21 cellular contexts compared by ENCODE assay signal in the genomic region with DNA sequence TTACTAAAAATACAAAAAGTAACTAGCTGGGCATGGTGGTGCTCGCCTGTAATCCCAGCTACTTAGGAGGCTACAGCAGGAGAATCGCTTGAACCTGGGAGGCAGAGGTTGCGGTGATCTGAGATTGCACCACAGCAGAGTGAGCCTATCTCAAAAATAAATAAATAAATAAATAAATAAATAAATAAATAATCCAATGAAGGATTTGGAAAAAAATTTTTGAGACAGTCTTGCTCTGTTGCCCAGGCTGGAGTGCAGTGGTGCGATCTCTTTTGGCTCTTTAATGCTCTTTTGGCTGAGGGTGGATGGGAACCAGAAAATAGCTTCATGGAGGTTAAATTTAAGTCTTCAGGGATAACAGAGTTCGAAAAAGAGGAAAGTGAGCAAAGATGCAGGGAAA.
"Had no signal": no experiment of that assay in that cellular context is flagged by ENCODE, and none has a peak within 500 bp of the region (broad histone marks: within the 10 kb centered on the region; RNA-seq: fewer than 3 reads in every experiment).

No MANE protein-coding gene starts in this region.

- DNase-seq: activated effector memory CD4-positive, alpha-beta T cell treated with Interleukin-2 at 50 U/mL for 16 hours; activated naive CD4-positive, alpha-beta T cell treated with anti-CD3 and anti-CD28 coated beads, Interleukin-2, amount 50 U/mL, for 16 hours; activated T-cell treated with anti-CD3 and anti-CD28 coated beads, Interleukin-2, amount 50 U/mL, for 48 hours; adrenal gland; colonic mucosa; dorsolateral prefrontal cortex; left lung; naive thymus-derived CD8-positive, alpha-beta T cell; ovary; psoas muscle; right cardiac atrium; stimulated activated CD4-positive, alpha-beta T cell treated with anti-CD3 and anti-CD28 coated beads, Interleukin-12 subunit alpha, Interleukin-12 subunit beta, amount 100 ng/mL, for 4 hours; stimulated activated CD4-positive, alpha-beta T cell treated with anti-CD3 and anti-CD28 coated beads, Interleukin-4, amount 100 ng/mL, for 4 hours; stimulated activated naive CD8-positive, alpha-beta T cell treated with anti-CD3 and anti-CD28 coated beads, Interleukin-15, Interleukin-2, amounts not matched to agents 100 U/mL and 50 U/mL, for 24 hours; thyroid gland; upper lobe of right lung had no signal

- H3K9me3 Mint-ChIP-seq: central memory CD8-positive, alpha-beta T cell; mesothelial cell of epicardium; naive thymus-derived CD8-positive, alpha-beta T cell had no signal

- H3K4me3 Mint-ChIP-seq: central memory CD8-positive, alpha-beta T cell; mesothelial cell of epicardium; naive thymus-derived CD8-positive, alpha-beta T cell had no signal

- H3K27ac ChIP-seq: adrenal gland, colonic mucosa, left lung, neutrophil, ovary, psoas muscle, thyroid gland, upper lobe of right lung had no signal

- H3K27me3 ChIP-seq: adrenal gland, ascending aorta, colonic mucosa, dorsolateral prefrontal cortex, left lung, neutrophil, ovary, thyroid gland, upper lobe of right lung had no signal

- H3K27me3 Mint-ChIP-seq: central memory CD8-positive, alpha-beta T cell; naive thymus-derived CD8-positive, alpha-beta T cell had no signal

- H3K4me1 Mint-ChIP-seq: central memory CD8-positive, alpha-beta T cell had no signal

- ATAC-seq: left lung; naive thymus-derived CD8-positive, alpha-beta T cell; right cardiac atrium; SK-N-SH treated with all-trans-retinoic acid at 6 μM for 48 hours; stimulated activated naive CD8-positive, alpha-beta T cell treated with anti-CD3 and anti-CD28 coated beads, Interleukin-15, Interleukin-2, amounts not matched to agents 100 U/mL and 50 U/mL, for 24 hours; upper lobe of right lung had no signal

- H3K36me3 ChIP-seq: ovary had no signal

- H3K9me3 ChIP-seq: adrenal gland, ascending aorta, colonic mucosa, left lung, neutrophil, ovary, psoas muscle, thyroid gland, upper lobe of right lung had no signal

- H3K27ac Mint-ChIP-seq: mesothelial cell of epicardium; naive thymus-derived CD8-positive, alpha-beta T cell had no signal

- H3K4me3 ChIP-seq: adrenal gland, ascending aorta, colonic mucosa, dorsolateral prefrontal cortex, left lung, ovary, psoas muscle, thyroid gland, upper lobe of right lung had no signal
